ENCODE assay signal across 8 cellular contexts in the genomic region with DNA sequence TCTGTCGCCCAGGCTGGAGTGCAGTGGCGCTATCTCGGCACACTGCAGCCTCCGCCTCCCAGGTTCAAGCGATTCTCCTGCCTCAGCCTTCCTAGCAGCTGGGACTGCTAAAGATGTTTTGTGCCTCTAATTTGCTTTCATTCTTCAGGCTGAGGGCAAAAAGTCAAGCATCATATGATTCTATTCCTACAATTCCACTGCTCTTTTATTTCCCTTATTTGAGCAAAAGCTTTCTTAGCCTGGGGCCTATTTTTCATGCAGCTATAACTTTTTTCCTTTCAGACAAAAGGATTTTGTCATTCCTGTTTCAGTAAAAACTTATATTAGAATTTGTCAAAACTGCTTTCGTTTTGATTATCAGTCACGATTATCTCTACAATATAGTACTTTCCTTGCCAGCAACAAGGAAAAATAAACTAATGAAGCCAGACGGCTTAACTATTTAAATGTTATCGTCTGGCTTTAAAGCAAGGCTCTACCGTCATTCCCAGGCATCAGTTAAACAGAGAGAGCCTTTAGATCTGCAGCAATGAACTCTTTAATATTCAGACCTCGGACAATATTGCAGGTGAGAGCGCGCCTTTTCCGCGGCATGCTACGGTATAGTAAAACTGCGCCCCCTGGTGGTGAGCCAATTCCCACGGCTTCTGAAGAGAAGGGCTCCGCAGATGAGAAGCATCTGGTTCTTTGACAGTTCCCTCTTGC. TPM values are rescaled to one million over a fixed set of nuclear protein-coding genes. Genes with fewer than 3 reads are reported as not detected.
DNase-seq lines count a peak whose midpoint lies in the region; ATAC-seq and TF ChIP-seq lines count a peak whose summit lies in the region.

No MANE protein-coding gene starts in this region.

- ATAC-seq in HG02852 (IDR thresholded peaks at IDR 0.05; ENCODE audit: unreplicated experiment) (peak; percentile 38), HG03139 (IDR thresholded peaks at IDR 0.05; ENCODE audit: unreplicated experiment) (no peak)

- TF ChIP-seq CTCF in GM12875 (IDR thresholded peaks at IDR 0.05; ENCODE audit: borderline replicate concordance, insufficient read depth, low read depth, low read length) (peak; percentile 70), ascending aorta (IDR thresholded peaks at IDR 0.05) (peak; percentile 71 to 91 (median 77)), sigmoid colon (IDR thresholded peaks at IDR 0.05) (peak; percentile 71 to 89 (median 86))

- WGBS in sigmoid colon, 2 donors: 22 to 25% methylated on average over 19 of the region's 19 CpGs

- H3K27ac ChIP-seq in ascending aorta: peak overlapping the region; percentile 86 to 90
- H3K27ac ChIP-seq in sigmoid colon: peak overlapping the region; percentile 83 to 95 (median 91)

- H3K4me1 ChIP-seq in ascending aorta (peaks cover 0 to 10% of the 10 kb centered on the region in 2 donors), sigmoid colon (peaks cover 0 to 40% (median 30%) of the 10 kb centered on the region in 4 donors)

- peak; percentile 86 for DNase-seq in NCI-H187 treated with DMSO at 0.1 percent for 48 hours (lab: John Stamatoyannopoulos, UW)
- peak; percentile 71 to 83 (median 80) for DNase-seq in T-helper 2 cell
- peak; percentile 63 to 94 for DNase-seq in ascending aorta (ENCODE audit: low spot score in 2 of 2)
- DNase-seq in hepatic stellate cell (ENCODE audit: low spot score): peak; percentile 61
- peak; percentile 95 for DNase-seq in sigmoid colon

- H3K27me3 ChIP-seq in ascending aorta: no peaks in the 10 kb centered on the region
- no peaks in the 10 kb centered on the region for H3K27me3 ChIP-seq in sigmoid colon

- TF ChIP-seq EP300 in sigmoid colon (IDR thresholded peaks at IDR 0.05): no peak

- H3K36me3 ChIP-seq in ascending aorta: no peaks in the 10 kb centered on the region
- no peaks in the 10 kb centered on the region for H3K36me3 ChIP-seq in sigmoid colon

- H3K4me3 ChIP-seq in GM12875 (ENCODE audit: low read depth, low read length): no peak overlapping the region
- peak overlapping the region; percentile 45 to 96 for H3K4me3 ChIP-seq in ascending aorta
- peak overlapping the region; percentile 13 to 100 (median 72) for H3K4me3 ChIP-seq in sigmoid colon

- H3K9me3 ChIP-seq in ascending aorta (no peaks in the 10 kb centered on the region), sigmoid colon (no peaks in the 10 kb centered on the region)

- intact Hi-C loops in ascending aorta (cut with DNase I): loop anchor here (1.0 to 5.0 kb wide), 4 partner anchors 40 to 665 kb away; partner anchors contain the start of gene KIF21A
- intact Hi-C loops in sigmoid colon (cut with DNase I): loop anchor here (1.0 to 10.0 kb wide), 4 partner anchors 55 to 662 kb away; partner anchors contain the start of gene KIF21A

- TF ChIP-seq POLR2A in sigmoid colon (IDR thresholded peaks at IDR 0.05): no peak

RNA-seq across cellular contexts. Expression of gene SLC2A13, which starts 1.4 kb away (rescaled TPM):
- total RNA-seq in ascending aorta: 23.5 TPM
- total RNA-seq in sigmoid colon: 10 to 100 TPM; 20.2 to 32.3 (median 29.7) TPM
- polyA plus RNA-seq in sigmoid colon: 1 to 10 TPM; 1.8 to 5.6 (median 2.8) TPM
